Comparison of ENCODE assay signal across 21 cellular contexts in the genomic region with DNA sequence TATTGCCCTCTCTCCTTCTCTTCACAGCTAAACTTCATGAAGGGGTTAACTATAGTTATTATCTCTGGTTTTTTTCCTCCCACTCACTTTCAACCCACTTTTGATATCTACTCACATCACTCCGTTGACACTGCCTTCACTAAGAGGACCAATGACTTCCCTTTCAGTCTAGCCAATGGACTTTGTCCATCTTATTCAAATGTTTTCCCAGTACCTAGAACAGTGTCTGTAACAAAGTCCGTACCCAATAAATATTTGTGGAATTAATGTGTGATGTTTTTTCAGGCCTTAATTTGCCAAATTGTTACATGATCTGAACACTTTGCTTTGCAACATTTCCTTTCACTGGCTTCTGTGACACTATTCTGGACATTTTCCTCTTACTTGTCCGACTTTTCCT.
"Had no signal": no experiment of that assay in that cellular context is flagged by ENCODE, and none has a peak within 500 bp of the region (broad histone marks: within the 10 kb centered on the region; RNA-seq: fewer than 3 reads in every experiment).

No MANE protein-coding gene starts in this region.

- H3K4me1 Mint-ChIP-seq: endodermal cell had no signal

- H3K27ac Mint-ChIP-seq: dendritic cell treated with granulocyte-macrophage colony-stimulating factor and Interleukin-4, amounts not matched to agents 40 ng/mL and 50 ng/mL, for 4 days; effector memory CD8-positive, alpha-beta T cell; endodermal cell had no signal

- H3K27me3 Mint-ChIP-seq: dendritic cell treated with granulocyte-macrophage colony-stimulating factor and Interleukin-4, amounts not matched to agents 40 ng/mL and 50 ng/mL, for 4 days; effector memory CD8-positive, alpha-beta T cell had no signal

- H3K4me3 Mint-ChIP-seq: dendritic cell treated with granulocyte-macrophage colony-stimulating factor and Interleukin-4, amounts not matched to agents 40 ng/mL and 50 ng/mL, for 4 days; effector memory CD8-positive, alpha-beta T cell; endodermal cell had no signal

- DNase-seq: colonic mucosa; cortex of kidney; effector CD8-positive, alpha-beta T cell; effector memory CD8-positive, alpha-beta T cell; endodermal cell; erythroblast; esophagus squamous epithelium; foreskin fibroblast; foreskin melanocyte; gastrocnemius medialis; glutamatergic neuron; head of caudate nucleus; heart right ventricle; hippocampal formation; left cardiac atrium; left ventricle myocardium inferior; lower lobe of right lung; mesendoderm; midbrain had no signal

- ATAC-seq: effector memory CD8-positive, alpha-beta T cell; esophagus mucosa; gastrocnemius medialis; heart right ventricle; left cardiac atrium; lower lobe of right lung had no signal
